31 cellular contexts compared by ENCODE assay signal in genomic region chr4:94436512-94436911, GRCh38.
"Had no signal": no experiment of that assay in that cellular context is flagged by ENCODE, and none has a peak within 500 bp of the region (broad histone marks: within the 10 kb centered on the region; RNA-seq: fewer than 3 reads in every experiment).

No MANE protein-coding gene starts in this region.

- ATAC-seq: activated T-cell treated with anti-CD3 and anti-CD28 coated beads, Interleukin-2, amount 50 U/mL, for 72 hours; effector memory CD8-positive, alpha-beta T cell; esophagus mucosa had no signal

- H3K36me3 Mint-ChIP-seq: activated naive CD4-positive, alpha-beta T cell treated with anti-CD3 and anti-CD28 coated beads, Interleukin-2, amount 10 ng/mL, durations not matched to agents 7 days and 5 days had no signal

- H3K4me1 Mint-ChIP-seq: activated CD4-positive, alpha-beta memory T cell treated with anti-CD3 and anti-CD28 coated beads, Interleukin-2, amount 10 ng/mL, durations not matched to agents 7 days and 5 days had no signal

- DNase-seq: activated CD4-positive, alpha-beta memory T cell treated with anti-CD3 and anti-CD28 coated beads, Interleukin-2, amount 10 ng/mL, durations not matched to agents 7 days and 5 days; activated CD4-positive, alpha-beta T cell treated with anti-CD3 and anti-CD28 coated beads for 1 hour; activated CD4-positive, alpha-beta T cell treated with anti-CD3 and anti-CD28 coated beads for 4 hours; activated CD4-positive, alpha-beta T cell treated with anti-CD3 and anti-CD28 coated beads, Interleukin-2, amount 10 ng/mL, durations not matched to agents 7 days and 5 days; activated CD4-positive, alpha-beta T cell treated with anti-CD3 and anti-CD28 coated beads, Interleukin-2, amount 50 U/mL, for 4 hours; activated CD8-positive, alpha-beta memory T cell treated with anti-CD3 and anti-CD28 coated beads, Interleukin-2, amount 50 U/mL, for 48 hours; activated gamma-delta T cell; activated naive CD4-positive, alpha-beta T cell; activated naive CD4-positive, alpha-beta T cell treated with anti-CD3 and anti-CD28 coated beads, Interleukin-2, amount 10 ng/mL, durations not matched to agents 7 days and 5 days; activated T-cell treated with anti-CD3 and anti-CD28 coated beads for 4 hours; activated T-cell treated with anti-CD3 and anti-CD28 coated beads, Interleukin-2, amount 50 U/mL, for 24 hours; activated T-cell treated with anti-CD3 and anti-CD28 coated beads, Interleukin-2, amount 50 U/mL, for 72 hours; amniotic stem cell; anterior cingulate cortex; brain microvascular endothelial cell; cortex of kidney; dermis blood vessel endothelial cell; effector CD4-positive, alpha-beta T cell; effector memory CD8-positive, alpha-beta T cell; foreskin fibroblast; head of caudate nucleus; T-helper 2 cell had no signal

- H3K27ac Mint-ChIP-seq: activated CD4-positive, alpha-beta memory T cell treated with anti-CD3 and anti-CD28 coated beads, Interleukin-2, amount 10 ng/mL, durations not matched to agents 7 days and 5 days; activated CD4-positive, alpha-beta T cell treated with anti-CD3 and anti-CD28 coated beads, Interleukin-2, amount 10 ng/mL, durations not matched to agents 7 days and 5 days; activated naive CD4-positive, alpha-beta T cell treated with anti-CD3 and anti-CD28 coated beads, Interleukin-2, amount 10 ng/mL, durations not matched to agents 7 days and 5 days; activated naive CD8-positive, alpha-beta T cell; activated T-cell treated with anti-CD3 and anti-CD28 coated beads, Interleukin-2, amount 50 U/mL, for 24 hours; activated T-cell treated with anti-CD3 and anti-CD28 coated beads, Interleukin-2, amount 50 U/mL, for 72 hours; effector memory CD8-positive, alpha-beta T cell; WTC11 had no signal

- H3K9me3 Mint-ChIP-seq: activated CD4-positive, alpha-beta memory T cell treated with anti-CD3 and anti-CD28 coated beads, Interleukin-2, amount 10 ng/mL, durations not matched to agents 7 days and 5 days; activated CD4-positive, alpha-beta T cell treated with anti-CD3 and anti-CD28 coated beads, Interleukin-2, amount 10 ng/mL, durations not matched to agents 7 days and 5 days; activated naive CD4-positive, alpha-beta T cell treated with anti-CD3 and anti-CD28 coated beads, Interleukin-2, amount 10 ng/mL, durations not matched to agents 7 days and 5 days; activated T-cell treated with anti-CD3 and anti-CD28 coated beads, Interleukin-2, amount 50 U/mL, for 24 hours; activated T-cell treated with anti-CD3 and anti-CD28 coated beads, Interleukin-2, amount 50 U/mL, for 72 hours; central memory CD8-positive, alpha-beta T cell; effector memory CD8-positive, alpha-beta T cell had no signal

- H3K27me3 Mint-ChIP-seq: activated CD4-positive, alpha-beta T cell treated with anti-CD3 and anti-CD28 coated beads, Interleukin-2, amount 10 ng/mL, durations not matched to agents 7 days and 5 days; activated naive CD8-positive, alpha-beta T cell; central memory CD8-positive, alpha-beta T cell had no signal

- H3K4me3 Mint-ChIP-seq: activated CD4-positive, alpha-beta memory T cell treated with anti-CD3 and anti-CD28 coated beads, Interleukin-2, amount 10 ng/mL, durations not matched to agents 7 days and 5 days; activated CD4-positive, alpha-beta T cell treated with anti-CD3 and anti-CD28 coated beads, Interleukin-2, amount 10 ng/mL, durations not matched to agents 7 days and 5 days; activated naive CD4-positive, alpha-beta T cell treated with anti-CD3 and anti-CD28 coated beads, Interleukin-2, amount 10 ng/mL, durations not matched to agents 7 days and 5 days; activated naive CD8-positive, alpha-beta T cell; activated T-cell treated with anti-CD3 and anti-CD28 coated beads, Interleukin-2, amount 50 U/mL, for 24 hours; activated T-cell treated with anti-CD3 and anti-CD28 coated beads, Interleukin-2, amount 50 U/mL, for 72 hours; central memory CD8-positive, alpha-beta T cell; effector memory CD8-positive, alpha-beta T cell; WTC11 had no signal

- H3K27me3 ChIP-seq: brain microvascular endothelial cell had no signal

- FAIRE-seq: astrocyte, bronchial epithelial cell, colon, endometrium, frontal cortex had no signal

- H3K27ac ChIP-seq: brain microvascular endothelial cell had no signal

- H3K36me3 ChIP-seq: brain microvascular endothelial cell had no signal
